Comparison of ENCODE assay signal across 24 cellular contexts in genomic region chr5:149711338-149711737, GRCh38.
"Had no signal": no experiment of that assay in that cellular context is flagged by ENCODE, and none has a peak within 500 bp of the region (broad histone marks: within the 10 kb centered on the region; RNA-seq: fewer than 3 reads in every experiment).

No MANE protein-coding gene starts in this region.

- H3K36me3 Mint-ChIP-seq: activated naive CD4-positive, alpha-beta T cell treated with anti-CD3 and anti-CD28 coated beads, Interleukin-2, amount 10 ng/mL, durations not matched to agents 7 days and 5 days; activated naive CD8-positive, alpha-beta T cell treated with anti-CD3 and anti-CD28 coated beads for 36 hours had no signal

- H3K27ac Mint-ChIP-seq: activated CD8-positive, alpha-beta T cell treated with anti-CD3 and anti-CD28 coated beads for 36 hours; activated naive CD4-positive, alpha-beta T cell treated with anti-CD3 and anti-CD28 coated beads, Interleukin-2, amount 10 ng/mL, durations not matched to agents 7 days and 5 days; activated naive CD8-positive, alpha-beta T cell treated with anti-CD3 and anti-CD28 coated beads for 36 hours; activated T-helper 2 cell treated with anti-CD3 and anti-CD28 coated beads, Interferon-gamma antibody, Interleukin-2, Interleukin-4, amounts not matched to agents 10 μg/mL and 5 μg/mL and 100 μg/mL, durations not matched to agents 14 hours and 24 hours and 36 hours; T-helper 1 cell treated with Interleukin-12 subunit alpha and Interleukin-12 subunit beta and Interleukin-4 antibody, amounts not matched to agents 30 μg/mL and 1 μg/mL, for 36 hours had no signal

- H3K36me3 ChIP-seq: SJSA1 had no signal

- DNase-seq: activated CD4-positive, alpha-beta T cell treated with anti-CD3 and anti-CD28 coated beads for 4 hours; activated CD8-positive, alpha-beta T cell treated with anti-CD3 and anti-CD28 coated beads for 36 hours; activated gamma-delta T cell treated with Interleukin-2 at 50 U/mL for 16 hours; activated naive CD4-positive, alpha-beta T cell treated with anti-CD3 and anti-CD28 coated beads, Interleukin-2, amount 10 ng/mL, durations not matched to agents 7 days and 5 days; activated naive CD8-positive, alpha-beta T cell treated with anti-CD3 and anti-CD28 coated beads for 36 hours; activated T-cell treated with anti-CD3 and anti-CD28 coated beads for 4 hours; activated T-cell treated with anti-CD3 and anti-CD28 coated beads, Interleukin-2, amount 50 U/mL, for 48 hours; anterior cingulate cortex; caudate nucleus; Kasumi-1; KBM-7; NCI-H1105 treated with DMSO at 0.1 percent for 48 hours; NCI-H1436 treated with DMSO at 0.1 percent for 48 hours; NCI-H187; NCI-H2081 treated with DMSO at 0.1 percent for 48 hours; NCI-H2171; NCI-H2227 treated with DMSO at 0.1 percent for 48 hours; NCI-H526; RPMI8226; SHP77 had no signal

- H3K4me1 ChIP-seq: SJSA1 had no signal

- H3K9me3 ChIP-seq: SJSA1 had no signal

- H3K4me3 Mint-ChIP-seq: activated CD8-positive, alpha-beta T cell treated with anti-CD3 and anti-CD28 coated beads for 36 hours; activated naive CD4-positive, alpha-beta T cell treated with anti-CD3 and anti-CD28 coated beads, Interleukin-2, amount 10 ng/mL, durations not matched to agents 7 days and 5 days; activated naive CD8-positive, alpha-beta T cell treated with anti-CD3 and anti-CD28 coated beads for 36 hours; T-helper 1 cell treated with Interleukin-12 subunit alpha and Interleukin-12 subunit beta and Interleukin-4 antibody, amounts not matched to agents 30 μg/mL and 1 μg/mL, for 36 hours had no signal

- ATAC-seq: activated CD4-positive, CD25-positive, alpha-beta regulatory T cell treated with anti-CD3 and anti-CD28 coated beads, Interleukin-2, amount 50 U/mL, for 24 hours; activated CD8-positive, alpha-beta T cell treated with anti-CD3 and anti-CD28 coated beads for 36 hours had no signal

- H3K27ac ChIP-seq: SJSA1 had no signal

- H3K4me1 Mint-ChIP-seq: activated naive CD4-positive, alpha-beta T cell treated with anti-CD3 and anti-CD28 coated beads, Interleukin-2, amount 10 ng/mL, durations not matched to agents 7 days and 5 days; activated naive CD8-positive, alpha-beta T cell treated with anti-CD3 and anti-CD28 coated beads for 36 hours had no signal

- H3K4me3 ChIP-seq: SJSA1 had no signal

- H3K9me3 Mint-ChIP-seq: activated CD8-positive, alpha-beta T cell treated with anti-CD3 and anti-CD28 coated beads for 36 hours; activated naive CD4-positive, alpha-beta T cell treated with anti-CD3 and anti-CD28 coated beads, Interleukin-2, amount 10 ng/mL, durations not matched to agents 7 days and 5 days; activated naive CD8-positive, alpha-beta T cell treated with anti-CD3 and anti-CD28 coated beads for 36 hours; activated T-helper 2 cell treated with anti-CD3 and anti-CD28 coated beads, Interferon-gamma antibody, Interleukin-2, Interleukin-4, amounts not matched to agents 10 μg/mL and 5 μg/mL and 100 μg/mL, durations not matched to agents 14 hours and 24 hours and 36 hours; T-helper 1 cell treated with Interleukin-12 subunit alpha and Interleukin-12 subunit beta and Interleukin-4 antibody, amounts not matched to agents 30 μg/mL and 1 μg/mL, for 36 hours had no signal
